ENCODE assay signal across 21 cellular contexts in genomic region chr20:48374986-48375715, GRCh38.
DNase-seq lines count a peak whose midpoint lies in the region; ATAC-seq and TF ChIP-seq lines count a peak whose summit lies in the region.
"Had no signal": no experiment of that assay in that cellular context is flagged by ENCODE, and none has a peak within 500 bp of the region (broad histone marks: within the 10 kb centered on the region; RNA-seq: fewer than 3 reads in every experiment).

No MANE protein-coding gene starts in this region.

- H3K27me3 ChIP-seq in left ventricle myocardium inferior (ENCODE audit: low read depth), result peaks cover 25% of the 10 kb centered on the region
- H3K27me3 ChIP-seq in neural cell (ENCODE audit: insufficient read depth, low read depth, low read length), result no peaks in the 10 kb centered on the region
- H3K27me3 ChIP-seq: body of pancreas, ovary, testis had no signal

- ATAC-seq in Right ventricle myocardium superior (ENCODE audit: poor library complexity) (no peak), HG02571 (IDR thresholded peaks at IDR 0.05; ENCODE audit: unreplicated experiment) (no peak), GM21619 (IDR thresholded peaks at IDR 0.05; ENCODE audit: unreplicated experiment) (no peak)
- ATAC-seq: activated CD4-positive, CD25-positive, alpha-beta regulatory T cell treated with anti-CD3 and anti-CD28 coated beads, Interleukin-2, amount 50 U/mL, for 24 hours had no signal

- DNase-seq in left ventricle myocardium inferior, result no peak
- no peak for DNase-seq in Right ventricle myocardium superior
- DNase-seq in endothelial cell (ENCODE audit: low spot score), result no peak
- DNase-seq in NCI-H345 treated with DMSO at 0.1 percent for 48 hours (lab: John Stamatoyannopoulos, UW; ENCODE audit: unreplicated experiment), result no peak
- DNase-seq in iPS-NIHi7 (ENCODE audit: extremely low spot score), result no peak
- DNase-seq: 8988T; activated CD4-positive, alpha-beta memory T cell treated with anti-CD3 and anti-CD28 coated beads, Interleukin-2, amount 10 ng/mL, durations not matched to agents 7 days and 5 days; activated effector memory CD4-positive, alpha-beta T cell treated with anti-CD3 and anti-CD28 coated beads, Interleukin-2, amount 50 U/mL, for 16 hours; DMS79 treated with DMSO at 0.1 percent for 48 hours; NCI-H510A; T1000 had no signal

- H3K4me1 ChIP-seq in left ventricle myocardium inferior, result peaks cover 16% of the 10 kb centered on the region
- H3K4me1 ChIP-seq: testis had no signal

- no peak overlapping the region for H2AFZ ChIP-seq in neural cell (ENCODE audit: low read depth, low read length)

- no peaks in the 10 kb centered on the region for H3K9me3 ChIP-seq in left ventricle myocardium inferior (replicated peaks)
- H3K9me3 ChIP-seq in neural cell (ENCODE audit: low read length), result no peaks in the 10 kb centered on the region
- H3K9me3 ChIP-seq: body of pancreas, ovary, testis had no signal

- intact Hi-C loops in left ventricle myocardium inferior (cut with micrococcal nuclease), result no loop called here
- intact Hi-C loops in Right ventricle myocardium superior (cut with DNase I), result no loop called here

- no peak overlapping the region for H3K4me3 ChIP-seq in left ventricle myocardium inferior
- peak overlapping the region; percentile 18 for H3K4me3 ChIP-seq in neural cell (ENCODE audit: low read length)
- H3K4me3 ChIP-seq: body of pancreas, lung, ovary, testis had no signal

- TF ChIP-seq CTCF in left ventricle myocardium inferior (IDR thresholded peaks at IDR 0.05; ENCODE audit: borderline replicate concordance) (no peak), endothelial cell (IDR thresholded peaks at IDR 0.05; ENCODE audit: unreplicated experiment) (no peak), neural cell (IDR thresholded peaks at IDR 0.05; ENCODE audit: poor library complexity, severe bottlenecking) (no peak)

- no peaks in the 10 kb centered on the region for H3K79me2 ChIP-seq in neural cell (replicated peaks; ENCODE audit: insufficient read depth, low read length)

- H4K20me1 ChIP-seq in neural cell (ENCODE audit: insufficient read depth), result no peaks in the 10 kb centered on the region

- peak overlapping the region; percentile 93 for H3K27ac Mint-ChIP-seq in endothelial cell (ENCODE audit: unreplicated experiment)
- H3K27ac Mint-ChIP-seq: activated CD4-positive, alpha-beta memory T cell treated with anti-CD3 and anti-CD28 coated beads, Interleukin-2, amount 10 ng/mL, durations not matched to agents 7 days and 5 days; activated naive CD8-positive, alpha-beta T cell treated with anti-CD3 and anti-CD28 coated beads, Interleukin-2, amount 50 U/mL, for 24 hours had no signal

- H3K4me1 Mint-ChIP-seq in endothelial cell (ENCODE audit: unreplicated experiment), result peaks cover 20% of the 10 kb centered on the region
- H3K4me1 Mint-ChIP-seq: activated CD4-positive, alpha-beta memory T cell treated with anti-CD3 and anti-CD28 coated beads, Interleukin-2, amount 10 ng/mL, durations not matched to agents 7 days and 5 days; activated naive CD8-positive, alpha-beta T cell treated with anti-CD3 and anti-CD28 coated beads, Interleukin-2, amount 50 U/mL, for 24 hours had no signal

- H3F3A ChIP-seq in neural cell (ENCODE audit: insufficient read depth, low read length, poor library complexity, severe bottlenecking), result no peaks in the 10 kb centered on the region

- H3K4me2 ChIP-seq in neural cell (ENCODE audit: low read length), result no peak overlapping the region

- H3K27me3 Mint-ChIP-seq in endothelial cell (ENCODE audit: unreplicated experiment), result peaks cover 4% of the 10 kb centered on the region

- H3K36me3 ChIP-seq in left ventricle myocardium inferior (no peaks in the 10 kb centered on the region), neural cell (ENCODE audit: insufficient read depth, low read length) (no peaks in the 10 kb centered on the region)
- H3K36me3 ChIP-seq: ovary had no signal

- no peaks in the 10 kb centered on the region for H3K9me3 Mint-ChIP-seq in endothelial cell (ENCODE audit: unreplicated experiment)
- H3K9me3 Mint-ChIP-seq: activated CD4-positive, alpha-beta memory T cell treated with anti-CD3 and anti-CD28 coated beads, Interleukin-2, amount 10 ng/mL, durations not matched to agents 7 days and 5 days; activated naive CD8-positive, alpha-beta T cell treated with anti-CD3 and anti-CD28 coated beads, Interleukin-2, amount 50 U/mL, for 24 hours had no signal

- peak overlapping the region; percentile 11 for H3K4me3 Mint-ChIP-seq in endothelial cell (ENCODE audit: unreplicated experiment)
- H3K4me3 Mint-ChIP-seq: activated CD4-positive, alpha-beta memory T cell treated with anti-CD3 and anti-CD28 coated beads, Interleukin-2, amount 10 ng/mL, durations not matched to agents 7 days and 5 days; activated naive CD8-positive, alpha-beta T cell treated with anti-CD3 and anti-CD28 coated beads, Interleukin-2, amount 50 U/mL, for 24 hours had no signal

- TF ChIP-seq EP300 in neural cell (conservative IDR thresholded peaks at IDR 0.05; ENCODE audit: poor library complexity, severe bottlenecking), result no peak

- H3K9me2 ChIP-seq in neural cell (ENCODE audit: insufficient read depth, low read length), result no peaks in the 10 kb centered on the region

- H3K27ac ChIP-seq in left ventricle myocardium inferior (replicated peaks) (peak overlapping the region; percentile 67), neural cell (ENCODE audit: low read length) (no peak overlapping the region)
- H3K27ac ChIP-seq: HL-60, ovary, testis had no signal

- no peak for TF ChIP-seq RAD21 in neural cell (conservative IDR thresholded peaks at IDR 0.05)

- H3K36me3 Mint-ChIP-seq in endothelial cell (ENCODE audit: low read depth, unreplicated experiment), result no peaks in the 10 kb centered on the region

- no peak overlapping the region for H3K9ac ChIP-seq in neural cell (ENCODE audit: low read length)

TF ChIP-seq in neural cell, 6 proteins besides CTCF, POLR2A, EP300 and RAD21:
- TF ChIP-seq SMC3 (conservative IDR thresholded peaks at IDR 0.05; ENCODE audit: poor library complexity), result no peak
